In the genomic region with DNA sequence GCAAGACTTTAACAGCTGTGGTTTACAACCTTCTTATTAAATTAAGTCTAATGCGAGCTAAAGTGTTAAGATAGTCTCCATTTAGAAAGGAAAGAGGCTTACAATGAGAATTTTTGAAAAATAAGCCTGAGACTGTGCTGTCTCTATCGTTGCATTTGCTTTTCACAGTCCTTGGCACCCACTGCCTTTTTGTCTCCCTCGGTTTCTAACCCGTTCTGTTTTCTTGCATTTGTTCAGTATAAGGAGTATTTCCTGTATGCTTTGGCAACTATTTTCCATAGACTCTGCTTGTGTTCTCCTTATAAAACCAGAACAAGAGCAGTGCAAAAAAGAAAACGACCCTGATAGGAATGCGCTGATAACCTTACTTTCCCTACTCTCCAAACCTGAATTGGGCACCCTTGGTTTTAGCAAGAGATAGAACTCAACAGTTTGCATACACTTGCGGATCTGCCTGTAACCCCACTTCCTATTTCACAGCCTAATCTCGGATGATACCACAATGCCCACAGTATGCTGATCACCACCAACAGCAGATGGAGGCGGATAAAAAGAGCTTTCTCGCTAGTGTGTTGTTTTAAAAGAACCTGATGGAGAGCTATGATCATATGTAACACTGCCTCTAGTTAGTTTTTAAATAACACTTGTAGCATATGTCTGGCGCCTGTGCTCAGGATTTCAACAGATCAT, we compare ENCODE assay signal across 8 cellular contexts. TPM values are rescaled to one million over a fixed set of nuclear protein-coding genes. Genes with fewer than 3 reads are reported as not detected.
DNase-seq lines count a peak whose midpoint lies in the region; ATAC-seq, FAIRE-seq and TF ChIP-seq lines count a peak whose summit lies in the region.

No MANE protein-coding gene starts in this region.

- H3K4me2 ChIP-seq in A549 = peak overlapping the region; percentile 74

- H3K4me3 Mint-ChIP-seq in activated CD4-positive, alpha-beta memory T cell treated with anti-CD3 and anti-CD28 coated beads for 36 hours = peak overlapping the region; percentile 81

- no peaks in the 10 kb centered on the region for H3K9me3 Mint-ChIP-seq in activated CD4-positive, alpha-beta memory T cell treated with anti-CD3 and anti-CD28 coated beads for 36 hours

- DNase-seq in A549 (ENCODE audit: low read depth in 1 of 2, low spot score in 1 of 2) (no peak), GM12891 (ENCODE audit: insufficient read length, low spot score) (no peak), foreskin keratinocyte (no peak), DMS79 (lab: John Stamatoyannopoulos, UW) (no peak)
- DNase-seq in activated CD4-positive, alpha-beta memory T cell treated with anti-CD3 and anti-CD28 coated beads for 36 hours = peak; percentile 29

- H3K4me3 ChIP-seq in A549 = peak overlapping the region; percentile 91
- peak overlapping the region; percentile 88 for H3K4me3 ChIP-seq in HUES6 (ENCODE audit: low read depth, low read length)
- H3K4me3 ChIP-seq in skeletal muscle tissue (ENCODE audit: low read length in 3 of 3) = peak overlapping the region; percentile 91 to 93 (median 92)

- H3K27ac Mint-ChIP-seq in activated CD4-positive, alpha-beta memory T cell treated with anti-CD3 and anti-CD28 coated beads for 36 hours = no peak overlapping the region

- H3K36me3 ChIP-seq in HUES6 (ENCODE audit: control insufficient read depth, insufficient read depth, low read length) = no peaks in the 10 kb centered on the region
- H3K36me3 ChIP-seq in skeletal muscle tissue (ENCODE audit: control insufficient read depth in 3 of 3, insufficient read depth in 3 of 3, low read length in 3 of 3) = no peaks in the 10 kb centered on the region

- no peak for TF ChIP-seq RAD21 in A549 (conservative IDR thresholded peaks at IDR 0.05 in 1 of 2, IDR thresholded peaks at IDR 0.05 in 1 of 2)

- H3K9me3 ChIP-seq in A549 = no peaks in the 10 kb centered on the region
- no peaks in the 10 kb centered on the region for H3K9me3 ChIP-seq in HUES6 (ENCODE audit: control insufficient read depth, insufficient read depth, low read depth, low read length)
- H3K9me3 ChIP-seq in skeletal muscle tissue (ENCODE audit: control insufficient read depth in 3 of 3, low read length in 3 of 3) = no peaks in the 10 kb centered on the region

- peak overlapping the region; percentile 97 to 99 for H3K27ac ChIP-seq in A549
- H3K27ac ChIP-seq in HUES6 (ENCODE audit: low read depth, low read length) = no peak overlapping the region
- H3K27ac ChIP-seq in foreskin keratinocyte = peak overlapping the region; percentile 92
- H3K27ac ChIP-seq in skeletal muscle tissue (ENCODE audit: low read depth, low read length) = peak overlapping the region; percentile 96

- CTCF ChIA-PET in A549 (lab: Yijun Ruan, JAX) = interaction anchor here (0.9 to 4.4 kb wide), 8 partner anchors 9 to 72 kb away, joined by 3 to 33 read pairs (median 4); no protein-coding TSS in a partner anchor
- CTCF ChIA-PET in activated CD4-positive, alpha-beta memory T cell treated with anti-CD3 and anti-CD28 coated beads for 36 hours (lab: Charles Lee) = interaction anchor here (1.0 to 2.8 kb wide), 2 partner anchors 9 to 68 kb away, joined by 3 to 16 read pairs; no protein-coding TSS in a partner anchor

- no peaks in the 10 kb centered on the region for H3K36me3 Mint-ChIP-seq in activated CD4-positive, alpha-beta memory T cell treated with anti-CD3 and anti-CD28 coated beads for 36 hours

- no peak for TF ChIP-seq CTCF in A549 (IDR thresholded peaks at IDR 0.05)
- TF ChIP-seq CTCF in foreskin keratinocyte (conservative IDR thresholded peaks at IDR 0.05) = no peak

- no peak for FAIRE-seq in A549 (lab: Jason Lieb, UNC)
- peak; percentile 86 for FAIRE-seq in GM12891 (lab: Jason Lieb, UNC)

- H3K27me3 Mint-ChIP-seq in activated CD4-positive, alpha-beta memory T cell treated with anti-CD3 and anti-CD28 coated beads for 36 hours = no peaks in the 10 kb centered on the region

- H3K27me3 ChIP-seq in HUES6 (ENCODE audit: control insufficient read depth, insufficient read depth, low read length) = no peaks in the 10 kb centered on the region
- H3K27me3 ChIP-seq in foreskin keratinocyte = no peaks in the 10 kb centered on the region
- H3K27me3 ChIP-seq in skeletal muscle tissue (ENCODE audit: control insufficient read depth in 3 of 3, insufficient read depth in 3 of 3, low read length in 3 of 3) = no peaks in the 10 kb centered on the region

- ATAC-seq in A549 = no peak
- no peak for ATAC-seq in foreskin keratinocyte
- ATAC-seq in HG02623 (IDR thresholded peaks at IDR 0.05; ENCODE audit: unreplicated experiment) = no peak

- POLR2A ChIA-PET in A549 (lab: Yijun Ruan, JAX) = interaction anchor here (0.8 to 3.8 kb wide), 10 partner anchors 7 to 68 kb away, joined by 3 to 30 read pairs (median 9); no protein-coding TSS in a partner anchor
- POLR2A ChIA-PET in activated CD4-positive, alpha-beta memory T cell treated with anti-CD3 and anti-CD28 coated beads for 36 hours (lab: Charles Lee) = interaction anchor here (0.6 to 2.0 kb wide), 4 partner anchors 10 to 503 kb away, joined by 3 to 9 read pairs (median 4); no protein-coding TSS in a partner anchor

- TF ChIP-seq EP300 in A549 (IDR thresholded peaks at IDR 0.05) = no peak

- intact Hi-C loops in activated CD4-positive, alpha-beta memory T cell treated with anti-CD3 and anti-CD28 coated beads for 36 hours (cut with micrococcal nuclease) = loop anchor here (1.0 to 10.0 kb wide), 7 partner anchors 9 to 1225 kb away; a partner anchor contains a TSS

- TF ChIP-seq POLR2A in A549 (IDR thresholded peaks at IDR 0.05; ENCODE audit: low read length) = no peak
- TF ChIP-seq POLR2A in GM12891 (IDR thresholded peaks at IDR 0.05; ENCODE audit: low read depth, low read length) = no peak

- H3K4me1 ChIP-seq in A549 (peaks cover 42% of the 10 kb centered on the region), HUES6 (ENCODE audit: control insufficient read depth, insufficient read depth, low read length) (peaks cover 22% of the 10 kb centered on the region), foreskin keratinocyte (peaks cover 30% of the 10 kb centered on the region), skeletal muscle tissue (ENCODE audit: control insufficient read depth in 3 of 3, insufficient read depth in 3 of 3, low read length in 3 of 3) (peaks cover 8 to 24% (median 24%) of the 10 kb centered on the region in 3 donors)

- 11% methylated on average over 11 of the region's 11 CpGs for WGBS in A549 (ENCODE audit: missing lambda C conversion rate)

- H3K9ac ChIP-seq in HUES6 (ENCODE audit: low read length) (peak overlapping the region; percentile 17), skeletal muscle tissue (ENCODE audit: low read depth in 1 of 3, low read length in 3 of 3) (peak overlapping the region; percentile 91 to 96 (median 96))

- peaks cover 29% of the 10 kb centered on the region for H3K4me1 Mint-ChIP-seq in activated CD4-positive, alpha-beta memory T cell treated with anti-CD3 and anti-CD28 coated beads for 36 hours (ENCODE audit: low read depth)

TF ChIP-seq in A549, 52 proteins besides CTCF, POLR2A, EP300 and RAD21 (continues in another document):
- TF ChIP-seq CBX8 (IDR thresholded peaks at IDR 0.05) = no peak
- TF ChIP-seq RARB (CRISPR knock-in tag; IDR thresholded peaks at IDR 0.05) = no peak
- TF ChIP-seq TP53 (CRISPR knock-in tag; IDR thresholded peaks at IDR 0.05) = no peak
- TF ChIP-seq PHF8 (IDR thresholded peaks at IDR 0.05; ENCODE audit: borderline replicate concordance, low read depth) = no peak
- TF ChIP-seq EHF (CRISPR knock-in tag; IDR thresholded peaks at IDR 0.05) = no peak
- TF ChIP-seq, protein P1, sequence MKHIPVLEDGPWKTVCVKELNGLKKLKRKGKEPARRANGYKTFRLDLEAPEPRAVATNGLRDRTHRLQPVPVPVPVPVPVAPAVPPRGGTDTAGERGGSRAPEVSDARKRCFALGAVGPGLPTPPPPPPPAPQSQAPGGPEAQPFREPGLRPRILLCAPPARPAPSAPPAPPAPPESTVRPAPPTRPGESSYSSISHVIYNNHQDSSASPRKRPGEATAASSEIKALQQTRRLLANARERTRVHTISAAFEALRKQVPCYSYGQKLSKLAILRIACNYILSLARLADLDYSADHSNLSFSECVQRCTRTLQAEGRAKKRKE (CRISPR knock-in tag; IDR thresholded peaks at IDR 0.05; ENCODE audit: low read depth) = no peak
- no peak for TF ChIP-seq CHD2 (IDR thresholded peaks at IDR 0.05; ENCODE audit: low read length, partially characterized antibody)
- TF ChIP-seq CBX2 (IDR thresholded peaks at IDR 0.05; ENCODE audit: borderline replicate concordance, low read depth) = no peak

TF ChIP-seq in GM12891, 5 proteins besides CTCF, POLR2A, EP300 and RAD21:
- peak; percentile 48; the same call in 1 of the 2 replicates for TF ChIP-seq POU2F2 (IDR thresholded peaks at IDR 0.05; ENCODE audit: low read depth, low read length)
- TF ChIP-seq SPI1 (IDR thresholded peaks at IDR 0.05; ENCODE audit: low read depth, low read length) = peak; percentile 80
- TF ChIP-seq TAF1 (IDR thresholded peaks at IDR 0.05; ENCODE audit: low read depth, low read length) = no peak
TF ChIP-seq in GM12891: peak in this region for 2.

RNA-seq across cellular contexts. Expression of a gene that starts 1.5 kb away (rescaled TPM):
- polyA plus RNA-seq in A549 (2011; rRNA removed) = 39.0 and 49.3 TPM in 2 replicates
- 6.3 and 7.7 TPM in 2 replicates for polyA plus RNA-seq in A549 (2012; cell fraction: cytosol; rRNA removed)
- polyA plus RNA-seq in A549 (2012; cell fraction: nucleus; rRNA removed) = 6.2 and 12.8 TPM in 2 replicates
- 22.1 to 26.9 TPM (median 24.8 TPM) in 3 replicates for polyA plus RNA-seq in A549 (2017; fragmentation: RNase III; extraction: RNeasy Plus Mini Kit Qiagen cat#74134 plus additional on column Dnase treatment)
- polyA minus RNA-seq in A549 (2011; rRNA and poly(A)+ RNA removed) = 32.2 and 32.4 TPM in 2 replicates
- 4.4 TPM for polyA plus RNA-seq in GM12891 (2012; ENCODE audit: low read depth, missing spikeins)
- total RNA-seq in activated CD4-positive, alpha-beta memory T cell treated with anti-CD3 and anti-CD28 coated beads for 36 hours = 1 to 10 TPM; 4.0 to 4.5 TPM
- 25.9 and 28.0 TPM in 2 replicates for total RNA-seq in foreskin keratinocyte
- 10.6 and 11.7 TPM in 2 replicates for polyA plus RNA-seq in foreskin keratinocyte
- total RNA-seq in skeletal muscle tissue = 61.6 TPM
